In genomic region chr20:51833326-51833725, GRCh38 we compare ENCODE assay signal across 1 cellular context.
TF ChIP-seq lines count a peak whose summit lies in the region.

No MANE protein-coding gene starts in this region.

TF ChIP-seq in GM23338, 12 proteins besides CTCF, POLR2A, EP300 and RAD21 (continued from another document):
- TF ChIP-seq, protein P1, sequence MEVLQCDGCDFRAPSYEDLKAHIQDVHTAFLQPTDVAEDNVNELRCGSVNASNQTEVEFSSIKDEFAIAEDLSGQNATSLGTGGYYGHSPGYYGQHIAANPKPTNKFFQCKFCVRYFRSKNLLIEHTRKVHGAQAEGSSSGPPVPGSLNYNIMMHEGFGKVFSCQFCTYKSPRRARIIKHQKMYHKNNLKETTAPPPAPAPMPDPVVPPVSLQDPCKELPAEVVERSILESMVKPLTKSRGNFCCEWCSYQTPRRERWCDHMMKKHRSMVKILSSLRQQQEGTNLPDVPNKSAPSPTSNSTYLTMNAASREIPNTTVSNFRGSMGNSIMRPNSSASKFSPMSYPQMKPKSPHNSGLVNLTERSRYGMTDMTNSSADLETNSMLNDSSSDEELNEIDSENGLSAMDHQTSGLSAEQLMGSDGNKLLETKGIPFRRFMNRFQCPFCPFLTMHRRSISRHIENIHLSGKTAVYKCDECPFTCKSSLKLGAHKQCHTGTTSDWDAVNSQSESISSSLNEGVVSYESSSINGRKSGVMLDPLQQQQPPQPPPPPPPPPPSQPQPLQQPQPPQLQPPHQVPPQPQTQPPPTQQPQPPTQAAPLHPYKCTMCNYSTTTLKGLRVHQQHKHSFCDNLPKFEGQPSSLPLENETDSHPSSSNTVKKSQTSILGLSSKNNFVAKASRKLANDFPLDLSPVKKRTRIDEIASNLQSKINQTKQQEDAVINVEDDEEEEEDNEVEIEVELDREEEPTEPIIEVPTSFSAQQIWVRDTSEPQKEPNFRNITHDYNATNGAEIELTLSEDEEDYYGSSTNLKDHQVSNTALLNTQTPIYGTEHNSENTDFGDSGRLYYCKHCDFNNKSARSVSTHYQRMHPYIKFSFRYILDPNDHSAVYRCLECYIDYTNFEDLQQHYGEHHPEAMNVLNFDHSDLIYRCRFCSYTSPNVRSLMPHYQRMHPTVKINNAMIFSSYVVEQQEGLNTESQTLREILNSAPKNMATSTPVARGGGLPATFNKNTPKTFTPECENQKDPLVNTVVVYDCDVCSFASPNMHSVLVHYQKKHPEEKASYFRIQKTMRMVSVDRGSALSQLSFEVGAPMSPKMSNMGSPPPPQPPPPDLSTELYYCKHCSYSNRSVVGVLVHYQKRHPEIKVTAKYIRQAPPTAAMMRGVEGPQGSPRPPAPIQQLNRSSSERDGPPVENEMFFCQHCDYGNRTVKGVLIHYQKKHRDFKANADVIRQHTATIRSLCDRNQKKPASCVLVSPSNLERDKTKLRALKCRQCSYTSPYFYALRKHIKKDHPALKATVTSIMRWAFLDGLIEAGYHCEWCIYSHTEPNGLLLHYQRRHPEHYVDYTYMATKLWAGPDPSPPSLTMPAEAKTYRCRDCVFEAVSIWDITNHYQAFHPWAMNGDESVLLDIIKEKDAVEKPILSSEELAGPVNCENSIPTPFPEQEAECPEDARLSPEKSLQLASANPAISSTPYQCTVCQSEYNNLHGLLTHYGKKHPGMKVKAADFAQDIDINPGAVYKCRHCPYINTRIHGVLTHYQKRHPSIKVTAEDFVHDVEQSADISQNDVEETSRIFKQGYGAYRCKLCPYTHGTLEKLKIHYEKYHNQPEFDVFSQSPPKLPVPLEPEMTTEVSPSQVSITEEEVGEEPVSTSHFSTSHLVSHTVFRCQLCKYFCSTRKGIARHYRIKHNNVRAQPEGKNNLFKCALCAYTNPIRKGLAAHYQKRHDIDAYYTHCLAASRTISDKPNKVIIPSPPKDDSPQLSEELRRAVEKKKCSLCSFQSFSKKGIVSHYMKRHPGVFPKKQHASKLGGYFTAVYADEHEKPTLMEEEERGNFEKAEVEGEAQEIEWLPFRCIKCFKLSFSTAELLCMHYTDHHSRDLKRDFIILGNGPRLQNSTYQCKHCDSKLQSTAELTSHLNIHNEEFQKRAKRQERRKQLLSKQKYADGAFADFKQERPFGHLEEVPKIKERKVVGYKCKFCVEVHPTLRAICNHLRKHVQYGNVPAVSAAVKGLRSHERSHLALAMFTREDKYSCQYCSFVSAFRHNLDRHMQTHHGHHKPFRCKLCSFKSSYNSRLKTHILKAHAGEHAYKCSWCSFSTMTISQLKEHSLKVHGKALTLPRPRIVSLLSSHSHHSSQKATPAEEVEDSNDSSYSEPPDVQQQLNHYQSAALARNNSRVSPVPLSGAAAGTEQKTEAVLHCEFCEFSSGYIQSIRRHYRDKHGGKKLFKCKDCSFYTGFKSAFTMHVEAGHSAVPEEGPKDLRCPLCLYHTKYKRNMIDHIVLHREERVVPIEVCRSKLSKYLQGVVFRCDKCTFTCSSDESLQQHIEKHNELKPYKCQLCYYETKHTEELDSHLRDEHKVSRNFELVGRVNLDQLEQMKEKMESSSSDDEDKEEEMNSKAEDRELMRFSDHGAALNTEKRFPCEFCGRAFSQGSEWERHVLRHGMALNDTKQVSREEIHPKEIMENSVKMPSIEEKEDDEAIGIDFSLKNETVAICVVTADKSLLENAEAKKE (CRISPR knock-in tag; IDR thresholded peaks at IDR 0.05), result no peak
- no peak for TF ChIP-seq NANOG (IDR thresholded peaks at IDR 0.05; ENCODE audit: borderline replicate concordance)
- no peak for TF ChIP-seq CREB1 (CRISPR knock-in tag; IDR thresholded peaks at IDR 0.05; ENCODE audit: low read depth)
- TF ChIP-seq STAT1 (IDR thresholded peaks at IDR 0.05; ENCODE audit: unreplicated experiment), result no peak
- TF ChIP-seq, protein P2, sequence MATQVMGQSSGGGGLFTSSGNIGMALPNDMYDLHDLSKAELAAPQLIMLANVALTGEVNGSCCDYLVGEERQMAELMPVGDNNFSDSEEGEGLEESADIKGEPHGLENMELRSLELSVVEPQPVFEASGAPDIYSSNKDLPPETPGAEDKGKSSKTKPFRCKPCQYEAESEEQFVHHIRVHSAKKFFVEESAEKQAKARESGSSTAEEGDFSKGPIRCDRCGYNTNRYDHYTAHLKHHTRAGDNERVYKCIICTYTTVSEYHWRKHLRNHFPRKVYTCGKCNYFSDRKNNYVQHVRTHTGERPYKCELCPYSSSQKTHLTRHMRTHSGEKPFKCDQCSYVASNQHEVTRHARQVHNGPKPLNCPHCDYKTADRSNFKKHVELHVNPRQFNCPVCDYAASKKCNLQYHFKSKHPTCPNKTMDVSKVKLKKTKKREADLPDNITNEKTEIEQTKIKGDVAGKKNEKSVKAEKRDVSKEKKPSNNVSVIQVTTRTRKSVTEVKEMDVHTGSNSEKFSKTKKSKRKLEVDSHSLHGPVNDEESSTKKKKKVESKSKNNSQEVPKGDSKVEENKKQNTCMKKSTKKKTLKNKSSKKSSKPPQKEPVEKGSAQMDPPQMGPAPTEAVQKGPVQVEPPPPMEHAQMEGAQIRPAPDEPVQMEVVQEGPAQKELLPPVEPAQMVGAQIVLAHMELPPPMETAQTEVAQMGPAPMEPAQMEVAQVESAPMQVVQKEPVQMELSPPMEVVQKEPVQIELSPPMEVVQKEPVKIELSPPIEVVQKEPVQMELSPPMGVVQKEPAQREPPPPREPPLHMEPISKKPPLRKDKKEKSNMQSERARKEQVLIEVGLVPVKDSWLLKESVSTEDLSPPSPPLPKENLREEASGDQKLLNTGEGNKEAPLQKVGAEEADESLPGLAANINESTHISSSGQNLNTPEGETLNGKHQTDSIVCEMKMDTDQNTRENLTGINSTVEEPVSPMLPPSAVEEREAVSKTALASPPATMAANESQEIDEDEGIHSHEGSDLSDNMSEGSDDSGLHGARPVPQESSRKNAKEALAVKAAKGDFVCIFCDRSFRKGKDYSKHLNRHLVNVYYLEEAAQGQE (IDR thresholded peaks at IDR 0.05; ENCODE audit: unreplicated experiment), result no peak
- TF ChIP-seq EZH2 (IDR thresholded peaks at IDR 0.05; ENCODE audit: low read depth, unreplicated experiment), result no peak
- TF ChIP-seq, protein P3, sequence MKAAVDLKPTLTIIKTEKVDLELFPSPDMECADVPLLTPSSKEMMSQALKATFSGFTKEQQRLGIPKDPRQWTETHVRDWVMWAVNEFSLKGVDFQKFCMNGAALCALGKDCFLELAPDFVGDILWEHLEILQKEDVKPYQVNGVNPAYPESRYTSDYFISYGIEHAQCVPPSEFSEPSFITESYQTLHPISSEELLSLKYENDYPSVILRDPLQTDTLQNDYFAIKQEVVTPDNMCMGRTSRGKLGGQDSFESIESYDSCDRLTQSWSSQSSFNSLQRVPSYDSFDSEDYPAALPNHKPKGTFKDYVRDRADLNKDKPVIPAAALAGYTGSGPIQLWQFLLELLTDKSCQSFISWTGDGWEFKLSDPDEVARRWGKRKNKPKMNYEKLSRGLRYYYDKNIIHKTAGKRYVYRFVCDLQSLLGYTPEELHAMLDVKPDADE (IDR thresholded peaks at IDR 0.05), result no peak
- TF ChIP-seq EZH2phosphoT487 (IDR thresholded peaks at IDR 0.05; ENCODE audit: unreplicated experiment), result no peak
TF ChIP-seq in GM23338: peak in this region for 0.
